In genomic region chr4:39697740-39698423, GRCh38 we compare ENCODE assay signal across 1 cellular context.
TF ChIP-seq lines count a peak whose summit lies in the region.

TSS of gene UBE2K (plus strand) at chr4:39698136. CDS start at chr4:39698328, 192 bp downstream.

TF ChIP-seq in HepG2, 621 proteins besides CTCF, POLR2A, EP300 and RAD21 (continued from another document):
- TF ChIP-seq LBX2 (CRISPR knock-in tag; IDR thresholded peaks at IDR 0.05; ENCODE audit: borderline replicate concordance) (peak; percentile 50; the same call in 1 of the 2 replicates), ZSCAN9 (CRISPR knock-in tag; IDR thresholded peaks at IDR 0.05; ENCODE audit: borderline replicate concordance) (no peak), ZSCAN31 (CRISPR knock-in tag; IDR thresholded peaks at IDR 0.05; ENCODE audit: low read depth) (peak; percentile 69), ATF7-NPFF (CRISPR knock-in tag; IDR thresholded peaks at IDR 0.05; ENCODE audit: low read depth) (peak; percentile 73), SP5 (CRISPR knock-in tag; IDR thresholded peaks at IDR 0.05; ENCODE audit: borderline replicate concordance, low read depth) (0 out of 2 replicates have a peak, but pooled peaks have one; percentile 15), ZBTB25 (CRISPR knock-in tag; IDR thresholded peaks at IDR 0.05) (peak; percentile 65; the same call in 1 of the 2 replicates), RBM39 (IDR thresholded peaks at IDR 0.05; ENCODE audit: low read depth, low read length, poor library complexity, severe bottlenecking) (peak; percentile 37), JARID2 (CRISPR knock-in tag; IDR thresholded peaks at IDR 0.05; ENCODE audit: insufficient replicate concordance) (no peak), ATM (IDR thresholded peaks at IDR 0.05; ENCODE audit: borderline replicate concordance) (no peak), SKI (IDR thresholded peaks at IDR 0.05; ENCODE audit: partially characterized antibody) (peak; percentile 90), KMT2A (CRISPR knock-in tag; IDR thresholded peaks at IDR 0.05) (peak; percentile 79), RXRA (CRISPR knock-in tag; IDR thresholded peaks at IDR 0.05) (no peak; the same call in 1 of the 2 replicates), ZNF275 (CRISPR knock-in tag; IDR thresholded peaks at IDR 0.05; ENCODE audit: borderline replicate concordance) (0 out of 2 replicates have a peak, but pooled peaks have one; percentile 11), PHB2 (IDR thresholded peaks at IDR 0.05; ENCODE audit: partially characterized antibody) (no peak), ZNF788 (CRISPR knock-in tag; IDR thresholded peaks at IDR 0.05; ENCODE audit: borderline replicate concordance) (peak; percentile 64; the same call in 1 of the 2 replicates), ZKSCAN5 (CRISPR knock-in tag; IDR thresholded peaks at IDR 0.05) (peak; percentile 94), U2AF1 (optimal IDR thresholded peaks at IDR 0.05; ENCODE audit: low read depth, low read length) (peak; percentile 62), ARNT (IDR thresholded peaks at IDR 0.05) (no peak), ZNF607 (CRISPR knock-in tag; IDR thresholded peaks at IDR 0.05; ENCODE audit: borderline replicate concordance) (peak; percentile 69; the same call in 1 of the 2 replicates), NR1H2 (CRISPR knock-in tag; IDR thresholded peaks at IDR 0.05; ENCODE audit: borderline replicate concordance, low read depth) (no peak; the same call in 1 of the 2 replicates), POGK (CRISPR knock-in tag; conservative IDR thresholded peaks at IDR 0.05) (peak; percentile 76; the same call in 1 of the 2 replicates), HMGA1 (CRISPR knock-in tag; conservative IDR thresholded peaks at IDR 0.05) (no peak), MEIS2 (CRISPR knock-in tag; IDR thresholded peaks at IDR 0.05) (no peak; the same call in 1 of the 2 replicates), MBNL3 (CRISPR knock-in tag; conservative IDR thresholded peaks at IDR 0.05) (no peak), ZFP36L2 (CRISPR knock-in tag; IDR thresholded peaks at IDR 0.05) (no peak), ZUFSP (CRISPR knock-in tag; IDR thresholded peaks at IDR 0.05; ENCODE audit: borderline replicate concordance) (no peak), SSRP1 (CRISPR knock-in tag; IDR thresholded peaks at IDR 0.05) (no peak), SATB2 (CRISPR knock-in tag; IDR thresholded peaks at IDR 0.05) (no peak), MTA1 (CRISPR knock-in tag; IDR thresholded peaks at IDR 0.05; ENCODE audit: borderline replicate concordance) (no peak), ZNF639 (CRISPR knock-in tag; conservative IDR thresholded peaks at IDR 0.05) (0 out of 2 replicates have a peak, but pooled peaks have one; percentile 31), EZH2 (conservative IDR thresholded peaks at IDR 0.05; ENCODE audit: low read depth, low read length) (no peak), SYNCRIP (IDR thresholded peaks at IDR 0.05; ENCODE audit: insufficient read depth, low read depth, low read length) (no peak), ZNF770 (CRISPR knock-in tag; IDR thresholded peaks at IDR 0.05) (peak; percentile 74), ZNF256 (CRISPR knock-in tag; conservative IDR thresholded peaks at IDR 0.05) (no peak), MXD4 (CRISPR knock-in tag; IDR thresholded peaks at IDR 0.05) (no peak), GTF3A (CRISPR knock-in tag; conservative IDR thresholded peaks at IDR 0.05) (no peak), HIVEP1 (CRISPR knock-in tag; IDR thresholded peaks at IDR 0.05) (peak; percentile 40; the same call in 1 of the 2 replicates), ZNF781 (CRISPR knock-in tag; IDR thresholded peaks at IDR 0.05; ENCODE audit: borderline replicate concordance, not compliant biosample characterization) (no peak), HDAC1 (CRISPR knock-in tag; IDR thresholded peaks at IDR 0.05) (peak; percentile 84), ZEB1 (IDR thresholded peaks at IDR 0.05; ENCODE audit: insufficient replicate concordance, low read depth) (no peak)
- TF ChIP-seq, protein P1, sequence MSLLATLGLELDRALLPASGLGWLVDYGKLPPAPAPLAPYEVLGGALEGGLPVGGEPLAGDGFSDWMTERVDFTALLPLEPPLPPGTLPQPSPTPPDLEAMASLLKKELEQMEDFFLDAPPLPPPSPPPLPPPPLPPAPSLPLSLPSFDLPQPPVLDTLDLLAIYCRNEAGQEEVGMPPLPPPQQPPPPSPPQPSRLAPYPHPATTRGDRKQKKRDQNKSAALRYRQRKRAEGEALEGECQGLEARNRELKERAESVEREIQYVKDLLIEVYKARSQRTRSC (CRISPR knock-in tag; IDR thresholded peaks at IDR 0.05; ENCODE audit: low read depth): no peak
- TF ChIP-seq, protein P2, sequence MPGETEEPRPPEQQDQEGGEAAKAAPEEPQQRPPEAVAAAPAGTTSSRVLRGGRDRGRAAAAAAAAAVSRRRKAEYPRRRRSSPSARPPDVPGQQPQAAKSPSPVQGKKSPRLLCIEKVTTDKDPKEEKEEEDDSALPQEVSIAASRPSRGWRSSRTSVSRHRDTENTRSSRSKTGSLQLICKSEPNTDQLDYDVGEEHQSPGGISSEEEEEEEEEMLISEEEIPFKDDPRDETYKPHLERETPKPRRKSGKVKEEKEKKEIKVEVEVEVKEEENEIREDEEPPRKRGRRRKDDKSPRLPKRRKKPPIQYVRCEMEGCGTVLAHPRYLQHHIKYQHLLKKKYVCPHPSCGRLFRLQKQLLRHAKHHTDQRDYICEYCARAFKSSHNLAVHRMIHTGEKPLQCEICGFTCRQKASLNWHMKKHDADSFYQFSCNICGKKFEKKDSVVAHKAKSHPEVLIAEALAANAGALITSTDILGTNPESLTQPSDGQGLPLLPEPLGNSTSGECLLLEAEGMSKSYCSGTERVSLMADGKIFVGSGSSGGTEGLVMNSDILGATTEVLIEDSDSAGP (CRISPR knock-in tag; IDR thresholded peaks at IDR 0.05; ENCODE audit: borderline replicate concordance): peak; percentile 54; the same call in 1 of the 2 replicates
- TF ChIP-seq, protein P3, sequence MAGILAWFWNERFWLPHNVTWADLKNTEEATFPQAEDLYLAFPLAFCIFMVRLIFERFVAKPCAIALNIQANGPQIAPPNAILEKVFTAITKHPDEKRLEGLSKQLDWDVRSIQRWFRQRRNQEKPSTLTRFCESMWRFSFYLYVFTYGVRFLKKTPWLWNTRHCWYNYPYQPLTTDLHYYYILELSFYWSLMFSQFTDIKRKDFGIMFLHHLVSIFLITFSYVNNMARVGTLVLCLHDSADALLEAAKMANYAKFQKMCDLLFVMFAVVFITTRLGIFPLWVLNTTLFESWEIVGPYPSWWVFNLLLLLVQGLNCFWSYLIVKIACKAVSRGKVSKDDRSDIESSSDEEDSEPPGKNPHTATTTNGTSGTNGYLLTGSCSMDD (CRISPR knock-in tag; IDR thresholded peaks at IDR 0.05): no peak
TF ChIP-seq in HepG2: peak in this region for 193.
